8 cellular contexts compared by ENCODE assay signal in genomic region chr3:184259878-184260570, GRCh38. TPM values are rescaled to one million over a fixed set of nuclear protein-coding genes. Genes with fewer than 3 reads are reported as not detected.
A peak's percentile ranks its signal among the peaks of the same experiment; 100 is the strongest.
DNase-seq lines count a peak whose midpoint lies in the region; ATAC-seq, FAIRE-seq and TF ChIP-seq lines count a peak whose summit lies in the region.

No MANE protein-coding gene starts in this region.

- peak; percentile 29 to 33 for DNase-seq in activated CD4-positive, alpha-beta T cell treated with anti-CD3 and anti-CD28 coated beads for 4 hours
- DNase-seq in activated CD4-positive, alpha-beta T cell treated with anti-CD3 and anti-CD28 coated beads, Interleukin-2, amount 50 U/mL, for 4 hours, result no peak
- DNase-seq in PC-3 (peak; percentile 34), astrocyte (ENCODE audit: low read depth) (no peak), iPS DF 6.9 (ENCODE audit: low read depth, low spot score) (no peak)

- H3K27me3 ChIP-seq in PC-3 (ENCODE audit: low read length) (no peaks in the 10 kb centered on the region), astrocyte (ENCODE audit: insufficient read depth, low read length) (peaks cover 11% of the 10 kb centered on the region), iPS DF 6.9 (ENCODE audit: control insufficient read depth, insufficient read depth, low read length) (peaks cover 14% of the 10 kb centered on the region; the same call in 1 of the 2 replicates), skeletal muscle tissue (ENCODE audit: control insufficient read depth in 3 of 3, insufficient read depth in 3 of 3, low read length in 3 of 3) (peaks cover 40 to 53% (median 44%) of the 10 kb centered on the region in 3 donors)

- no peaks in the 10 kb centered on the region for H3K9me2 ChIP-seq in PC-3 (replicated peaks; ENCODE audit: low read length)

- no CpG with 5 or more reads among the region's 85 CpGs for WGBS in iPS DF 6.9 (ENCODE audit: insufficient coverage, insufficient read length)

- H3K79me2 ChIP-seq in PC-3 (ENCODE audit: low read length) (no peaks in the 10 kb centered on the region), astrocyte (ENCODE audit: insufficient read depth, low read length) (no peaks in the 10 kb centered on the region)

- H3K36me3 ChIP-seq in PC-3 (ENCODE audit: low read depth, low read length) (no peaks in the 10 kb centered on the region), astrocyte (ENCODE audit: insufficient read depth, low read length) (no peaks in the 10 kb centered on the region), iPS DF 6.9 (ENCODE audit: control insufficient read depth, insufficient read depth, low read length) (no peaks in the 10 kb centered on the region), skeletal muscle tissue (ENCODE audit: control insufficient read depth in 3 of 3, insufficient read depth in 3 of 3, low read length in 3 of 3) (peaks cover 0 to 5% (median 0%) of the 10 kb centered on the region in 3 donors)

- TF ChIP-seq CTCF in PC-3 (conservative IDR thresholded peaks at IDR 0.05; ENCODE audit: low read depth, low read length) (no peak), astrocyte (IDR thresholded peaks at IDR 0.05; ENCODE audit: insufficient read depth, low read depth, low read length) (no peak)

- H2AFZ ChIP-seq in PC-3 (ENCODE audit: low read length) (peak overlapping the region; percentile 78; the same call in 1 of the 2 replicates), astrocyte (ENCODE audit: low read depth, low read length) (peak overlapping the region; percentile 23)

- peaks cover 19% of the 10 kb centered on the region for H3K4me1 ChIP-seq in PC-3 (ENCODE audit: insufficient read depth, low read length)
- peaks cover 18% of the 10 kb centered on the region for H3K4me1 ChIP-seq in astrocyte (ENCODE audit: insufficient read depth, low read length)
- 0 out of 2 replicates have a peak, but pooled peaks cover 3% of the 10 kb centered on the region for H3K4me1 ChIP-seq in iPS DF 6.9 (ENCODE audit: control insufficient read depth, insufficient read depth, low read length)
- H3K4me1 ChIP-seq in skeletal muscle tissue (ENCODE audit: control insufficient read depth in 3 of 3, insufficient read depth in 3 of 3, low read length in 3 of 3), result peaks cover 13 to 24% (median 19%) of the 10 kb centered on the region in 3 donors

- H3K27ac ChIP-seq in PC-3 (ENCODE audit: low read length) (no peak overlapping the region), astrocyte (ENCODE audit: low read depth, low read length) (no peak overlapping the region), iPS DF 6.9 (ENCODE audit: low read length) (no peak overlapping the region), skeletal muscle tissue (ENCODE audit: low read depth, low read length) (no peak overlapping the region)

- ATAC-seq in PC-3 (peak; percentile 22), HG03378 (IDR thresholded peaks at IDR 0.05; ENCODE audit: unreplicated experiment) (no peak), HG02759 (IDR thresholded peaks at IDR 0.05; ENCODE audit: unreplicated experiment) (no peak)

- POLR2A ChIA-PET in PC-3 (lab: Charles Lee; ENCODE audit: unreplicated experiment), result no interaction called here

- intact Hi-C loops in PC-3 (cut with micrococcal nuclease), result no loop called here

- CTCF ChIA-PET in PC-3 (lab: Charles Lee), result no interaction called here

- no peaks in the 10 kb centered on the region for H3F3A ChIP-seq in PC-3 (ENCODE audit: low read length, unreplicated experiment)

- peaks cover 11% of the 10 kb centered on the region for H3K4me1 Mint-ChIP-seq in astrocyte (ENCODE audit: low read depth, unreplicated experiment)

- peaks cover 12% of the 10 kb centered on the region; the same call in 1 of the 2 replicates for H4K20me1 ChIP-seq in PC-3 (ENCODE audit: low read length)
- H4K20me1 ChIP-seq in astrocyte (ENCODE audit: insufficient read depth, low read length), result peaks cover 32% of the 10 kb centered on the region

- TSS peak; percentile 29 for BruUV-seq in PC-3 (replicated peaks; lab: Mats Ljungman, UMichigan)

- no peak for FAIRE-seq in astrocyte (lab: Jason Lieb, UNC)

- H3K27ac Mint-ChIP-seq in astrocyte (ENCODE audit: unreplicated experiment), result peak overlapping the region; percentile 15

- peaks cover 12% of the 10 kb centered on the region for H3K36me3 Mint-ChIP-seq in astrocyte (ENCODE audit: low read depth, unreplicated experiment)

- peaks cover 3% of the 10 kb centered on the region for H3K9me3 Mint-ChIP-seq in astrocyte (ENCODE audit: unreplicated experiment)

- H3K9me3 ChIP-seq in PC-3 (ENCODE audit: low read length) (no peaks in the 10 kb centered on the region), astrocyte (ENCODE audit: insufficient read depth, low read depth, low read length) (no peaks in the 10 kb centered on the region), iPS DF 6.9 (ENCODE audit: control insufficient read depth, insufficient read depth, low read length) (no peaks in the 10 kb centered on the region), skeletal muscle tissue (ENCODE audit: control insufficient read depth in 3 of 3, low read length in 3 of 3) (no peaks in the 10 kb centered on the region)

- peak overlapping the region; percentile 76 for H3K4me3 ChIP-seq in PC-3 (ENCODE audit: low read length)
- H3K4me3 ChIP-seq in astrocyte (ENCODE audit: insufficient read depth, low read depth, low read length), result peak overlapping the region; percentile 48
- H3K4me3 ChIP-seq in iPS DF 6.9 (ENCODE audit: low read length), result peak overlapping the region; percentile 88; the same call in 1 of the 2 replicates
- peak overlapping the region in 2 of 3 donors; percentile 32 to 35 for H3K4me3 ChIP-seq in skeletal muscle tissue (ENCODE audit: low read length in 3 of 3)

- peaks cover 50% of the 10 kb centered on the region for H3K27me3 Mint-ChIP-seq in astrocyte (ENCODE audit: low read depth, unreplicated experiment)

- H3K4me3 Mint-ChIP-seq in astrocyte (ENCODE audit: unreplicated experiment), result peak overlapping the region; percentile 78

- H3K9ac ChIP-seq in PC-3 (ENCODE audit: low read length), result no peak overlapping the region
- no peak overlapping the region for H3K9ac ChIP-seq in astrocyte (ENCODE audit: low read length)
- H3K9ac ChIP-seq in skeletal muscle tissue (ENCODE audit: low read depth in 1 of 3, low read length in 3 of 3), result no peak overlapping the region

- peak overlapping the region; percentile 97 for H3K4me2 ChIP-seq in PC-3 (ENCODE audit: low read length)
- H3K4me2 ChIP-seq in astrocyte (ENCODE audit: low read length), result peak overlapping the region; percentile 84

RNA-seq across cellular contexts. Expression of gene CAMK2N2, which starts 1.3 kb away (rescaled TPM):
- total RNA-seq in PC-3 (2014; rRNA removed) (1.1 and 1.2 TPM in 2 replicates), astrocyte (2.6 and 3.4 TPM in 2 replicates), skeletal muscle tissue (not detected)

RNA-seq across cellular contexts. Expression of gene EEF1AKMT4, which starts 10.6 kb away (rescaled TPM):
- 27.3 and 37.8 TPM in 2 replicates for total RNA-seq in PC-3 (2014; rRNA removed)
- 7.2 TPM in 2 replicates for total RNA-seq in astrocyte
- total RNA-seq in skeletal muscle tissue, result 2.1 TPM

RNA-seq across cellular contexts. Expression of gene ALG3, which starts 11.3 kb away (rescaled TPM):
- 65.9 and 89.0 TPM in 2 replicates for total RNA-seq in PC-3 (2014; rRNA removed)
- total RNA-seq in astrocyte, result 47.1 and 51.1 TPM in 2 replicates
- total RNA-seq in skeletal muscle tissue, result 17.2 TPM

RNA-seq across cellular contexts. Expression of gene ECE2, which starts 15.8 kb away (rescaled TPM):
- total RNA-seq in PC-3 (2014; rRNA removed) (not detected in 2 replicates), astrocyte (not detected in 2 replicates), skeletal muscle tissue (not detected)

RNA-seq across cellular contexts. Expression of gene VWA5B2, which starts 30.6 kb away (rescaled TPM):
- total RNA-seq in PC-3 (2014; rRNA removed) (1.4 and 1.9 TPM in 2 replicates), astrocyte (0.23 TPM in 1 of 2 replicates, not detected in the other), skeletal muscle tissue (not detected)

Comparison
In these comparisons a context has a peak if more than half of its experiments do, and no peak if none do; other contexts are left out.
1. DNase-seq: peak in activated CD4-positive, alpha-beta T cell treated with anti-CD3 and anti-CD28 coated beads for 4 hours (2 of 2) and PC-3 (single experiment); none in activated CD4-positive, alpha-beta T cell treated with anti-CD3 and anti-CD28 coated beads, Interleukin-2, amount 50 U/mL, for 4 hours (0 of 2), astrocyte (single experiment) and iPS DF 6.9 (single experiment).
2. H3K4me3 ChIP-seq: peak in every context shown above with its lines; median percentile 88 in iPS DF 6.9; 76 in PC-3; 48 in astrocyte; 34 in skeletal muscle tissue.